Comparison of ENCODE assay signal across 1 cellular context in the genomic region with DNA sequence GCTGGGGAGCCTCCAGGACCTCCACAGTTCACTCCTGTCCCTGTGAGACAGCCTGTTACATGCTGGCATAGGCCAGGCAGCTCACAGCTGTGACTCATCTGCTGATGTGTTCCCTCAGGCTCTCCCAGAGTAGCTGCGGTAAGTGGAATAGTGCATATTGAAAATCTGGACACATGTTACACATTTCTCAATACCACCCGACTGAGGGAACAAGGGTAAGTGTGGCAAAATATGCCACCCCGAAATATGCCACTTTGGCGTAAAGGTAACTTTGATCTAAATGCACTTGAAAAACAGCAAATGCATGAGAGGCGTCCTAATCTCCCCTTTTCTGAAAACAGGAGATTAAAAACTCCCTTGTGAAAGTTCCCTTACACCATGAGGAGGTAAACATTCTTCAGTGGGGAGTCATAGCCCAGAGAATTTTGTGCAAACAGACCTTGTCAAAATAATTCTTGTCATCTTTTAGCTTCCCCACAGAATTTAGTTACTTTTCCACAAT.
TF ChIP-seq lines count a peak whose summit lies in the region.

No MANE protein-coding gene starts in this region.

TF ChIP-seq in GM23338, 12 proteins besides CTCF, POLR2A, EP300 and RAD21 (continued from another document):
- TF ChIP-seq, protein P1, sequence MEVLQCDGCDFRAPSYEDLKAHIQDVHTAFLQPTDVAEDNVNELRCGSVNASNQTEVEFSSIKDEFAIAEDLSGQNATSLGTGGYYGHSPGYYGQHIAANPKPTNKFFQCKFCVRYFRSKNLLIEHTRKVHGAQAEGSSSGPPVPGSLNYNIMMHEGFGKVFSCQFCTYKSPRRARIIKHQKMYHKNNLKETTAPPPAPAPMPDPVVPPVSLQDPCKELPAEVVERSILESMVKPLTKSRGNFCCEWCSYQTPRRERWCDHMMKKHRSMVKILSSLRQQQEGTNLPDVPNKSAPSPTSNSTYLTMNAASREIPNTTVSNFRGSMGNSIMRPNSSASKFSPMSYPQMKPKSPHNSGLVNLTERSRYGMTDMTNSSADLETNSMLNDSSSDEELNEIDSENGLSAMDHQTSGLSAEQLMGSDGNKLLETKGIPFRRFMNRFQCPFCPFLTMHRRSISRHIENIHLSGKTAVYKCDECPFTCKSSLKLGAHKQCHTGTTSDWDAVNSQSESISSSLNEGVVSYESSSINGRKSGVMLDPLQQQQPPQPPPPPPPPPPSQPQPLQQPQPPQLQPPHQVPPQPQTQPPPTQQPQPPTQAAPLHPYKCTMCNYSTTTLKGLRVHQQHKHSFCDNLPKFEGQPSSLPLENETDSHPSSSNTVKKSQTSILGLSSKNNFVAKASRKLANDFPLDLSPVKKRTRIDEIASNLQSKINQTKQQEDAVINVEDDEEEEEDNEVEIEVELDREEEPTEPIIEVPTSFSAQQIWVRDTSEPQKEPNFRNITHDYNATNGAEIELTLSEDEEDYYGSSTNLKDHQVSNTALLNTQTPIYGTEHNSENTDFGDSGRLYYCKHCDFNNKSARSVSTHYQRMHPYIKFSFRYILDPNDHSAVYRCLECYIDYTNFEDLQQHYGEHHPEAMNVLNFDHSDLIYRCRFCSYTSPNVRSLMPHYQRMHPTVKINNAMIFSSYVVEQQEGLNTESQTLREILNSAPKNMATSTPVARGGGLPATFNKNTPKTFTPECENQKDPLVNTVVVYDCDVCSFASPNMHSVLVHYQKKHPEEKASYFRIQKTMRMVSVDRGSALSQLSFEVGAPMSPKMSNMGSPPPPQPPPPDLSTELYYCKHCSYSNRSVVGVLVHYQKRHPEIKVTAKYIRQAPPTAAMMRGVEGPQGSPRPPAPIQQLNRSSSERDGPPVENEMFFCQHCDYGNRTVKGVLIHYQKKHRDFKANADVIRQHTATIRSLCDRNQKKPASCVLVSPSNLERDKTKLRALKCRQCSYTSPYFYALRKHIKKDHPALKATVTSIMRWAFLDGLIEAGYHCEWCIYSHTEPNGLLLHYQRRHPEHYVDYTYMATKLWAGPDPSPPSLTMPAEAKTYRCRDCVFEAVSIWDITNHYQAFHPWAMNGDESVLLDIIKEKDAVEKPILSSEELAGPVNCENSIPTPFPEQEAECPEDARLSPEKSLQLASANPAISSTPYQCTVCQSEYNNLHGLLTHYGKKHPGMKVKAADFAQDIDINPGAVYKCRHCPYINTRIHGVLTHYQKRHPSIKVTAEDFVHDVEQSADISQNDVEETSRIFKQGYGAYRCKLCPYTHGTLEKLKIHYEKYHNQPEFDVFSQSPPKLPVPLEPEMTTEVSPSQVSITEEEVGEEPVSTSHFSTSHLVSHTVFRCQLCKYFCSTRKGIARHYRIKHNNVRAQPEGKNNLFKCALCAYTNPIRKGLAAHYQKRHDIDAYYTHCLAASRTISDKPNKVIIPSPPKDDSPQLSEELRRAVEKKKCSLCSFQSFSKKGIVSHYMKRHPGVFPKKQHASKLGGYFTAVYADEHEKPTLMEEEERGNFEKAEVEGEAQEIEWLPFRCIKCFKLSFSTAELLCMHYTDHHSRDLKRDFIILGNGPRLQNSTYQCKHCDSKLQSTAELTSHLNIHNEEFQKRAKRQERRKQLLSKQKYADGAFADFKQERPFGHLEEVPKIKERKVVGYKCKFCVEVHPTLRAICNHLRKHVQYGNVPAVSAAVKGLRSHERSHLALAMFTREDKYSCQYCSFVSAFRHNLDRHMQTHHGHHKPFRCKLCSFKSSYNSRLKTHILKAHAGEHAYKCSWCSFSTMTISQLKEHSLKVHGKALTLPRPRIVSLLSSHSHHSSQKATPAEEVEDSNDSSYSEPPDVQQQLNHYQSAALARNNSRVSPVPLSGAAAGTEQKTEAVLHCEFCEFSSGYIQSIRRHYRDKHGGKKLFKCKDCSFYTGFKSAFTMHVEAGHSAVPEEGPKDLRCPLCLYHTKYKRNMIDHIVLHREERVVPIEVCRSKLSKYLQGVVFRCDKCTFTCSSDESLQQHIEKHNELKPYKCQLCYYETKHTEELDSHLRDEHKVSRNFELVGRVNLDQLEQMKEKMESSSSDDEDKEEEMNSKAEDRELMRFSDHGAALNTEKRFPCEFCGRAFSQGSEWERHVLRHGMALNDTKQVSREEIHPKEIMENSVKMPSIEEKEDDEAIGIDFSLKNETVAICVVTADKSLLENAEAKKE (CRISPR knock-in tag; IDR thresholded peaks at IDR 0.05) = no peak
- TF ChIP-seq EZH2 (IDR thresholded peaks at IDR 0.05; ENCODE audit: low read depth, unreplicated experiment) = no peak
- TF ChIP-seq, protein P2, sequence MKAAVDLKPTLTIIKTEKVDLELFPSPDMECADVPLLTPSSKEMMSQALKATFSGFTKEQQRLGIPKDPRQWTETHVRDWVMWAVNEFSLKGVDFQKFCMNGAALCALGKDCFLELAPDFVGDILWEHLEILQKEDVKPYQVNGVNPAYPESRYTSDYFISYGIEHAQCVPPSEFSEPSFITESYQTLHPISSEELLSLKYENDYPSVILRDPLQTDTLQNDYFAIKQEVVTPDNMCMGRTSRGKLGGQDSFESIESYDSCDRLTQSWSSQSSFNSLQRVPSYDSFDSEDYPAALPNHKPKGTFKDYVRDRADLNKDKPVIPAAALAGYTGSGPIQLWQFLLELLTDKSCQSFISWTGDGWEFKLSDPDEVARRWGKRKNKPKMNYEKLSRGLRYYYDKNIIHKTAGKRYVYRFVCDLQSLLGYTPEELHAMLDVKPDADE (IDR thresholded peaks at IDR 0.05) = no peak
- no peak for TF ChIP-seq CREB1 (CRISPR knock-in tag; IDR thresholded peaks at IDR 0.05; ENCODE audit: low read depth)
- no peak for TF ChIP-seq NANOG (IDR thresholded peaks at IDR 0.05; ENCODE audit: borderline replicate concordance)
- no peak for TF ChIP-seq ZNF114 (CRISPR knock-in tag; IDR thresholded peaks at IDR 0.05)
- no peak for TF ChIP-seq ZNF331 (CRISPR knock-in tag; IDR thresholded peaks at IDR 0.05; ENCODE audit: low read depth)
- TF ChIP-seq EZH2phosphoT487 (IDR thresholded peaks at IDR 0.05; ENCODE audit: unreplicated experiment) = no peak
- no peak for TF ChIP-seq JUNB (IDR thresholded peaks at IDR 0.05; ENCODE audit: unreplicated experiment)
